Comparison of ENCODE assay signal across 8 cellular contexts in the genomic region with DNA sequence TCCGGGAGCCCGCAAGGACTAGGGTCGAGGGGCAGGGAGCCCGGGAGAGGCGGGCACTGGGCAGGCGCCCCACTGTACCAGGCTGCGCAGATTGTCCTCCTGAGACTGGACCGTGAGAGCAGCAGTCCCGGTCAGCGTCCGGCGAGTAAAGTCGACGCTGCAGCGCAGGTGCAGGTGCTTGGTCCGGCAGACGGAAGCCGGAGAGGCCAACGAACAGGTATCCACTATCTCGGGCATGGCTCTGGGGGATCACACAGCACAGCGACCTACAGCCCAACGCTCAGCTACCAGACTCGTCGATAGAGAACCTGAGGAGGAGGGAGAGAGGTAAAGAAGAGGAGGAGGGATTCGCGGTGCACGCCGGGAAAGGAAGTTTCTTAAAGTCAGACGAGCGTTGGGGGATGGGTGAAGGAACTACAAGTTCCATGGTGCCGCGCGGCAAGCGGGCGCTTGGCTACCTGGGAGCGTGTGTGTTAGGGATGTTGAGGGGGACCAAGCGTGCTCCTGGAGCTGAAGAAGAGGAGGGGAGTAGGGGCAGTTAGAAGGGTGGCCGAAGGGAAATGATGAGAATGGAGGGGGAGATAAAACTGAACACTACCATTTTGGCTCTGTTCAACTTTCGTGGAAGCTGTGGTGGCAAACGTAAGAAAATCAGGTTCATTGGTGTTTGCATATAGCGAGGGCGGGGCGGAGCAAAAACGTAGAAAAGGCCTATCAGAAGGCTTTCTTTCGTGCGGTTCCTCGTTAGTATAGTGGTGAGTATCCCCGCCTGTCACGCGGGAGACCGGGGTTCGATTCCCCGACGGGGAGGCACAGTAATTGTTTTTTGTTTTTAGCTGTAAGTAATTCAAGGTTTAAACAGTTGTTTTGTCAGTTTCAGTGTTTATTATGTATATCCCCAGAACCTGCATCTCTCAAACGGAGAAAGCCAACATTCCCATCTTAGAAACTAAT. TPM values are rescaled to one million over a fixed set of nuclear protein-coding genes. Genes with fewer than 3 reads are reported as not detected.
DNase-seq lines count a peak whose midpoint lies in the region; ATAC-seq and TF ChIP-seq lines count a peak whose summit lies in the region.

LTA4H (minus strand) TSS at position 305 of the 954 bp plus-strand sequence; CDS start at position 237, 68 bp downstream.

- TF ChIP-seq CTCF in fibroblast of mammary gland (conservative IDR thresholded peaks at IDR 0.05; ENCODE audit: control insufficient read depth, insufficient read depth, low read depth, low read length) = no peak

- peak; percentile 98 for DNase-seq in EH (ENCODE audit: low read depth)
- DNase-seq in GOT3 (lab: John Stamatoyannopoulos, UW) = peak; percentile 72
- DNase-seq in LHCN-M2 (ENCODE audit: low read depth) = peak; percentile 97
- peak; percentile 95 for DNase-seq in RPMI7951 (ENCODE audit: low read depth)
- peak; percentile 93 for DNase-seq in activated T-helper 1 cell treated with anti-CD3 and anti-CD28 coated beads, Interleukin-12 subunit alpha, Interleukin-12 subunit beta, Interleukin-2, Interleukin-4 antibody, amounts not matched to agents 30 ng/mL and 10 ng/mL and 1 ng/mL, durations not matched to agents 14 hours and 24 hours and 36 hours (ENCODE audit: low spot score)
- peak; percentile 98 for DNase-seq in fibroblast of mammary gland (ENCODE audit: low read depth)
- DNase-seq in naive thymus-derived CD4-positive, alpha-beta T cell = peak; percentile 86 to 99 (median 97)
- peak; percentile 94 for DNase-seq in stimulated activated naive B cell treated with anti-CD40 and anti-IgM and Interleukin-4, amounts not matched to agents 10 μg/mL and 1 μg/mL and 100 μg/mL, for 72 hours

- no peaks in the 10 kb centered on the region for H3K9me3 Mint-ChIP-seq in activated T-helper 1 cell treated with anti-CD3 and anti-CD28 coated beads, Interleukin-12 subunit alpha, Interleukin-12 subunit beta, Interleukin-2, Interleukin-4 antibody, amounts not matched to agents 30 ng/mL and 10 ng/mL and 1 ng/mL, durations not matched to agents 14 hours and 24 hours and 36 hours
- peaks cover 0 to 1% (median 0%) of the 10 kb centered on the region in 11 donors for H3K9me3 Mint-ChIP-seq in naive thymus-derived CD4-positive, alpha-beta T cell
- H3K9me3 Mint-ChIP-seq in stimulated activated naive B cell treated with anti-CD40 and anti-IgM and Interleukin-4, amounts not matched to agents 10 μg/mL and 1 μg/mL and 100 μg/mL, for 72 hours = no peaks in the 10 kb centered on the region

- H3K4me3 Mint-ChIP-seq in activated T-helper 1 cell treated with anti-CD3 and anti-CD28 coated beads, Interleukin-12 subunit alpha, Interleukin-12 subunit beta, Interleukin-2, Interleukin-4 antibody, amounts not matched to agents 30 ng/mL and 10 ng/mL and 1 ng/mL, durations not matched to agents 14 hours and 24 hours and 36 hours = no peak within 1 kb of the TSS
- no peak within 1 kb of the TSS for H3K4me3 Mint-ChIP-seq in naive thymus-derived CD4-positive, alpha-beta T cell
- H3K4me3 Mint-ChIP-seq in stimulated activated naive B cell treated with anti-CD40 and anti-IgM and Interleukin-4, amounts not matched to agents 10 μg/mL and 1 μg/mL and 100 μg/mL, for 72 hours = no peak within 1 kb of the TSS

- H3K27ac ChIP-seq in naive thymus-derived CD4-positive, alpha-beta T cell (ENCODE audit: low read depth, low read length) = peak within 1 kb of the TSS; percentile 81

- H3K4me1 ChIP-seq in naive thymus-derived CD4-positive, alpha-beta T cell (ENCODE audit: control insufficient read depth in 2 of 2, insufficient read depth in 2 of 2, low read length in 2 of 2) = peaks cover 4 to 9% of the 10 kb centered on the region in 2 donors

- peak within 1 kb of the TSS; percentile 83 for H3K4me3 ChIP-seq in fibroblast of mammary gland (ENCODE audit: control insufficient read depth, low read depth, low read length)
- peak within 1 kb of the TSS; percentile 85 for H3K4me3 ChIP-seq in naive thymus-derived CD4-positive, alpha-beta T cell (ENCODE audit: low read length)

- POLR2A ChIA-PET in naive thymus-derived CD4-positive, alpha-beta T cell (lab: Charles Lee) = interaction anchor here (0.5 to 2.4 kb wide), 10 partner anchors 12 to 562 kb away, joined by 3 to 10 read pairs (median 4); partner anchors contain the start of genes AMDHD1, CCDC38 and METAP2

- peak; percentile 97 for ATAC-seq in naive thymus-derived CD4-positive, alpha-beta T cell
- ATAC-seq in stimulated activated naive B cell treated with anti-CD40 and anti-IgM and Interleukin-4, amounts not matched to agents 10 μg/mL and 1 μg/mL and 100 μg/mL, for 72 hours (replicated peaks) = peak; percentile 86 to 89

- peaks cover 2% of the 10 kb centered on the region for H3K36me3 Mint-ChIP-seq in activated T-helper 1 cell treated with anti-CD3 and anti-CD28 coated beads, Interleukin-12 subunit alpha, Interleukin-12 subunit beta, Interleukin-2, Interleukin-4 antibody, amounts not matched to agents 30 ng/mL and 10 ng/mL and 1 ng/mL, durations not matched to agents 14 hours and 24 hours and 36 hours (ENCODE audit: low read depth)
- peaks cover 0 to 6% (median 0%) of the 10 kb centered on the region in 5 donors for H3K36me3 Mint-ChIP-seq in naive thymus-derived CD4-positive, alpha-beta T cell
- H3K36me3 Mint-ChIP-seq in stimulated activated naive B cell treated with anti-CD40 and anti-IgM and Interleukin-4, amounts not matched to agents 10 μg/mL and 1 μg/mL and 100 μg/mL, for 72 hours = peaks cover 2 to 4% of the 10 kb centered on the region in 2 donors

- CTCF ChIA-PET in naive thymus-derived CD4-positive, alpha-beta T cell (lab: Charles Lee) = interaction anchor here (1.2 to 1.3 kb wide), 2 partner anchors 12 to 365 kb away, joined by 3 to 4 read pairs; partner anchors contain the start of gene CDK17

- peaks cover 0 to 8% (median 0%) of the 10 kb centered on the region in 3 experiments for H3K36me3 ChIP-seq in naive thymus-derived CD4-positive, alpha-beta T cell (ENCODE audit: control insufficient read depth in 2 of 3, insufficient read depth in 3 of 3, low read length in 3 of 3)

- H3K9me3 ChIP-seq in naive thymus-derived CD4-positive, alpha-beta T cell (ENCODE audit: control insufficient read depth in 2 of 3, low read length in 3 of 3) = no peaks in the 10 kb centered on the region

- H3K27me3 ChIP-seq in naive thymus-derived CD4-positive, alpha-beta T cell (ENCODE audit: control insufficient read depth in 2 of 2, insufficient read depth in 2 of 2, low read length in 2 of 2) = no peaks in the 10 kb centered on the region

- intact Hi-C loops in activated T-helper 1 cell treated with anti-CD3 and anti-CD28 coated beads, Interleukin-12 subunit alpha, Interleukin-12 subunit beta, Interleukin-2, Interleukin-4 antibody, amounts not matched to agents 30 ng/mL and 10 ng/mL and 1 ng/mL, durations not matched to agents 14 hours and 24 hours and 36 hours (cut with micrococcal nuclease) = loop anchor here (1.0 to 5.0 kb wide), 13 partner anchors 12 to 1033 kb away; partner anchors contain the start of genes AMDHD1, CCDC38, CDK17 and CFAP54
- intact Hi-C loops in naive thymus-derived CD4-positive, alpha-beta T cell (cut with micrococcal nuclease) = loop anchor here (1.0 to 10.0 kb wide), 19 partner anchors 12 to 1032 kb away; partner anchors contain the start of genes AMDHD1 (in 2 of the 2), CFAP54 (in 2 of the 2), FGD6 (in 2 of the 2) and METAP2 (in 2 of the 2)

- H3K4me1 Mint-ChIP-seq in activated T-helper 1 cell treated with anti-CD3 and anti-CD28 coated beads, Interleukin-12 subunit alpha, Interleukin-12 subunit beta, Interleukin-2, Interleukin-4 antibody, amounts not matched to agents 30 ng/mL and 10 ng/mL and 1 ng/mL, durations not matched to agents 14 hours and 24 hours and 36 hours (ENCODE audit: low read depth) = peaks cover 10% of the 10 kb centered on the region
- peaks cover 5 to 19% (median 17%) of the 10 kb centered on the region in 7 donors for H3K4me1 Mint-ChIP-seq in naive thymus-derived CD4-positive, alpha-beta T cell
- peaks cover 6 to 7% of the 10 kb centered on the region in 2 donors for H3K4me1 Mint-ChIP-seq in stimulated activated naive B cell treated with anti-CD40 and anti-IgM and Interleukin-4, amounts not matched to agents 10 μg/mL and 1 μg/mL and 100 μg/mL, for 72 hours

- no peak within 1 kb of the TSS for H3K27ac Mint-ChIP-seq in activated T-helper 1 cell treated with anti-CD3 and anti-CD28 coated beads, Interleukin-12 subunit alpha, Interleukin-12 subunit beta, Interleukin-2, Interleukin-4 antibody, amounts not matched to agents 30 ng/mL and 10 ng/mL and 1 ng/mL, durations not matched to agents 14 hours and 24 hours and 36 hours
- no peak within 1 kb of the TSS for H3K27ac Mint-ChIP-seq in naive thymus-derived CD4-positive, alpha-beta T cell
- H3K27ac Mint-ChIP-seq in stimulated activated naive B cell treated with anti-CD40 and anti-IgM and Interleukin-4, amounts not matched to agents 10 μg/mL and 1 μg/mL and 100 μg/mL, for 72 hours = no peak within 1 kb of the TSS

- no peaks in the 10 kb centered on the region for H3K27me3 Mint-ChIP-seq in activated T-helper 1 cell treated with anti-CD3 and anti-CD28 coated beads, Interleukin-12 subunit alpha, Interleukin-12 subunit beta, Interleukin-2, Interleukin-4 antibody, amounts not matched to agents 30 ng/mL and 10 ng/mL and 1 ng/mL, durations not matched to agents 14 hours and 24 hours and 36 hours (ENCODE audit: insufficient read depth)
- no peaks in the 10 kb centered on the region for H3K27me3 Mint-ChIP-seq in naive thymus-derived CD4-positive, alpha-beta T cell
- no peaks in the 10 kb centered on the region for H3K27me3 Mint-ChIP-seq in stimulated activated naive B cell treated with anti-CD40 and anti-IgM and Interleukin-4, amounts not matched to agents 10 μg/mL and 1 μg/mL and 100 μg/mL, for 72 hours

RNA-seq across cellular contexts. Expression of gene LTA4H, which starts in this region (rescaled TPM):
- total RNA-seq in LHCN-M2 (2014; rRNA removed) = 82.0 and 92.0 TPM in 2 replicates
- polyA plus RNA-seq in LHCN-M2 (2012) = 42.2 TPM
- 43.3 and 49.9 TPM in 2 replicates for total RNA-seq in RPMI7951 (2014; rRNA removed; shearing (Covaris generic))
- total RNA-seq in activated T-helper 1 cell treated with anti-CD3 and anti-CD28 coated beads, Interleukin-12 subunit alpha, Interleukin-12 subunit beta, Interleukin-2, Interleukin-4 antibody, amounts not matched to agents 30 ng/mL and 10 ng/mL and 1 ng/mL, durations not matched to agents 14 hours and 24 hours and 36 hours = 57.3 and 59.6 TPM in 2 replicates
- 100 to 1,000 TPM in 1 of 5 experiments, 10 to 100 TPM in 4; 52.5 to 151 (median 63.4) TPM for total RNA-seq in naive thymus-derived CD4-positive, alpha-beta T cell
- polyA plus RNA-seq in naive thymus-derived CD4-positive, alpha-beta T cell = 10 to 100 TPM; 80.9 to 82.9 TPM

Comparison
In these comparisons a context has a peak if more than half of its experiments do, and no peak if none do; other contexts are left out.
1. Peak in every context shown above with its lines: DNase-seq, ATAC-seq, H3K4me3 ChIP-seq and H3K27ac ChIP-seq.